14 cellular contexts compared by ENCODE assay signal in genomic region chr17:968812-969766, GRCh38. TPM values are rescaled to one million over a fixed set of nuclear protein-coding genes. Genes with fewer than 3 reads are reported as not detected.
A peak's percentile ranks its signal among the peaks of the same experiment; 100 is the strongest.
DNase-seq lines count a peak whose midpoint lies in the region; ATAC-seq, FAIRE-seq and TF ChIP-seq lines count a peak whose summit lies in the region.
"Had no signal": no experiment of that assay in that cellular context is flagged by ENCODE, and none has a peak within 500 bp of the region (broad histone marks: within the 10 kb centered on the region; RNA-seq: fewer than 3 reads in every experiment).

No MANE protein-coding gene starts in this region.

- no peaks in the 10 kb centered on the region for H3K27me3 ChIP-seq in adipocyte (replicated peaks; ENCODE audit: control insufficient read depth, insufficient read depth, low read length)
- H3K27me3 ChIP-seq in thoracic aorta (replicated peaks; ENCODE audit: insufficient read depth), result no peaks in the 10 kb centered on the region
- H3K27me3 ChIP-seq: suprapubic skin had no signal

- H3K4me1 ChIP-seq in adipocyte (ENCODE audit: control insufficient read depth, insufficient read depth, low read length) (peaks cover 11% of the 10 kb centered on the region), kidney (ENCODE audit: control insufficient read depth in 1 of 2, insufficient read depth in 1 of 2, low read depth in 1 of 2, low read length in 2 of 2) (no peaks in the 10 kb centered on the region), thoracic aorta (ENCODE audit: control insufficient read depth in 1 of 2, low read depth in 2 of 2) (peaks cover 0 to 8% of the 10 kb centered on the region in 2 donors)

- H3K9me3 ChIP-seq in adipocyte (ENCODE audit: control insufficient read depth, low read length), result no peaks in the 10 kb centered on the region
- no peaks in the 10 kb centered on the region for H3K9me3 ChIP-seq in kidney (ENCODE audit: control insufficient read depth in 1 of 2, low read length in 2 of 2)
- H3K9me3 ChIP-seq in thoracic aorta, result no peaks in the 10 kb centered on the region
- H3K9me3 ChIP-seq: HAP-1, suprapubic skin had no signal

- no peak for FAIRE-seq in kidney (lab: Jason Lieb, UNC)
- FAIRE-seq: A204.1 had no signal

- no peaks in the 10 kb centered on the region for H3K36me3 ChIP-seq in adipocyte (ENCODE audit: control insufficient read depth, insufficient read depth, low read length, severe bottlenecking)
- H3K36me3 ChIP-seq in kidney (ENCODE audit: control insufficient read depth in 1 of 2, insufficient read depth in 2 of 2, low read length in 2 of 2), result no peaks in the 10 kb centered on the region
- no peaks in the 10 kb centered on the region for H3K36me3 ChIP-seq in thoracic aorta
- H3K36me3 ChIP-seq: suprapubic skin had no signal

- TF ChIP-seq CTCF in kidney (IDR thresholded peaks at IDR 0.05; ENCODE audit: borderline replicate concordance, extremely low read depth, insufficient read depth) (no peak), thoracic aorta (IDR thresholded peaks at IDR 0.05) (no peak)

- H3K27ac ChIP-seq in kidney (ENCODE audit: low read depth in 2 of 2, low read length in 2 of 2) (no peak overlapping the region), thoracic aorta (no peak overlapping the region)

- peak overlapping the region; percentile 1 for H3K9ac ChIP-seq in adipocyte (ENCODE audit: low read length)
- H3K9ac ChIP-seq in kidney (ENCODE audit: low read length in 2 of 2), result no peak overlapping the region

- peak overlapping the region; percentile 53 for H3K4me3 ChIP-seq in adipocyte (ENCODE audit: low read length)
- no peak overlapping the region for H3K4me3 ChIP-seq in kidney (ENCODE audit: low read length in 2 of 2)
- peak overlapping the region; percentile 45 for H3K4me3 ChIP-seq in thoracic aorta
- H3K4me3 ChIP-seq: HAP-1, suprapubic skin had no signal

- intact Hi-C loops in kidney (cut with DNase I), result no loop called here

- DNase-seq in NCI-H2107 treated with DMSO at 0.1 percent for 48 hours (lab: John Stamatoyannopoulos, UW; ENCODE audit: unreplicated experiment), result peak; percentile 29
- DNase-seq in NCI-H2107 (lab: John Stamatoyannopoulos, UW), result no peak
- DNase-seq in adipocyte (ENCODE audit: low read depth), result peak; percentile 83
- peak; percentile 26 for DNase-seq in kidney
- DNase-seq in thoracic aorta (ENCODE audit: low spot score), result no peak
- no peak for DNase-seq in middle frontal gyrus (ENCODE audit: extremely low spot score, low spot score)
- DNase-seq: NCI-H524; stimulated activated CD4-positive, alpha-beta T cell treated with anti-CD3 and anti-CD28 coated beads, Interleukin-2, amount 100 ng/mL, for 24 hours; T-helper 1 cell had no signal

- ATAC-seq in thoracic aorta (ENCODE audit: insufficient number of reproducible peaks, low FRiP score, low read depth) (no peak), HG02884 (IDR thresholded peaks at IDR 0.05; ENCODE audit: unreplicated experiment) (no peak), HG03439 (IDR thresholded peaks at IDR 0.05; ENCODE audit: unreplicated experiment) (no peak)

RNA-seq across cellular contexts. Expression of gene NXN, which starts 10.5 kb away (rescaled TPM):
- total RNA-seq in kidney (26.8 TPM), thoracic aorta (10 to 100 TPM; 13.9 to 18.9 TPM)
- polyA plus RNA-seq in kidney (ENCODE audit: insufficient read depth, low read depth, low replicate concordance), result 10.2 TPM

RNA-seq across cellular contexts. Expression of gene TIMM22, which starts 27.8 kb away (rescaled TPM):
- total RNA-seq in kidney (14.6 TPM), thoracic aorta (10 to 100 TPM; 12.6 to 13.0 TPM)
- 17.3 TPM for polyA plus RNA-seq in kidney (ENCODE audit: insufficient read depth, low read depth, low replicate concordance)

Comparison
In these comparisons a context has a peak if more than half of its experiments do, and no peak if none do; other contexts are left out.
1. DNase-seq: peak in NCI-H2107 treated with DMSO at 0.1 percent for 48 hours (single experiment), adipocyte (single experiment) and kidney (single experiment); none in NCI-H2107 (single experiment), thoracic aorta (single experiment) and middle frontal gyrus (single experiment).
2. H3K4me3 ChIP-seq: peak in adipocyte (single experiment) and thoracic aorta (single experiment); none in kidney (0 of 2).